In the genomic region with DNA sequence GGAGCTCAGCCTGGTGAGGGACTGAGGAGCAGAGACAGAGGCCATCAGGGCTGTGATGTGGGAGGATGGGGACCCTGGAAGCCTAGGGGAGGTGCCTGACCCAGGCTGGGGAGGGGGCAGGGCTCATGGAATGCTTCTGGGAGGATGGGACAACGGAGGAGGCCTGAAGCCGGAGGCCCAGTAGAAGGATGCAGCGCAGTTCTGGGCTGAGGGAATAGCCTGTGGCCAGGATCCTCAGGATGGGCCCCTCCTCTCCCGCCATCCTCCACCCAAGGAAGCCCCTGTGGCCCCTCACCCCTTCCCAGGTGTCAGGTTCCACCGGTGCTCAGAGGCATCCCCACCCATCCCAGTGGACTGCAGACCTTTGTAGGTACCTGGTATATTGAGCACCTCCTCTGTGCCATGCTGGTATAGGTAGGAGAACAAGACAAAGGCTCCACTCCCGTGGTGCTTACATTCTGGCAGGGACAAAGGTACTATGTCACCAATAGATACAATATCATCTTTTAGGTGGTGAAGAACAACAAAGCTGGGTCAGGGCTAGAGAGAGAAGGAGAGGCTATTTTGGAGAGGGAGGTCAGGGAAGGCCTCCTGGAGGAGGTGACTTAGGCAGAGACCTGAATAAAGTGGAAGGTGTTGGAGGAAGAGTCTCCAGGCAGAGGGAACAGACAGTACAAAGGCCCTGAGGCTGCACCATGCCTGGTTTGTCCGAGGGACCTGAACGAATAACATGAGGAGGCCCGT, we compare ENCODE assay signal across 13 cellular contexts. TPM values are rescaled to one million over a fixed set of nuclear protein-coding genes. Genes with fewer than 3 reads are reported as not detected.
A peak's percentile ranks its signal among the peaks of the same experiment; 100 is the strongest.
DNase-seq lines count a peak whose midpoint lies in the region; ATAC-seq, FAIRE-seq and TF ChIP-seq lines count a peak whose summit lies in the region.
"Had no signal": no experiment of that assay in that cellular context is flagged by ENCODE, and none has a peak within 500 bp of the region (broad histone marks: within the 10 kb centered on the region; RNA-seq: fewer than 3 reads in every experiment).

No MANE protein-coding gene starts in this region.

- no peaks in the 10 kb centered on the region for H3K9me3 ChIP-seq in kidney (ENCODE audit: control insufficient read depth in 1 of 2, low read length in 2 of 2)

- H3K27me3 Mint-ChIP-seq in activated T-cell treated with anti-CD3 and anti-CD28 coated beads, Interleukin-2, amount 50 U/mL, for 24 hours = no peaks in the 10 kb centered on the region
- no peaks in the 10 kb centered on the region for H3K27me3 Mint-ChIP-seq in activated CD4-positive, alpha-beta memory T cell treated with anti-CD3 and anti-CD28 coated beads, Interleukin-2, amount 10 ng/mL, durations not matched to agents 7 days and 5 days
- H3K27me3 Mint-ChIP-seq in stimulated activated memory B cell treated with anti-CD40 and anti-IgM and Interleukin-4, amounts not matched to agents 10 μg/mL and 1 μg/mL and 100 μg/mL, for 72 hours = no peaks in the 10 kb centered on the region

- no peak for ATAC-seq in stimulated activated memory B cell treated with anti-CD40 and anti-IgM and Interleukin-4, amounts not matched to agents 10 μg/mL and 1 μg/mL and 100 μg/mL, for 72 hours

- H3K27ac ChIP-seq in kidney (ENCODE audit: low read depth in 2 of 2, low read length in 2 of 2) = no peak overlapping the region
- H3K27ac ChIP-seq: dorsolateral prefrontal cortex had no signal

- H3K9me3 Mint-ChIP-seq in activated T-cell treated with anti-CD3 and anti-CD28 coated beads, Interleukin-2, amount 50 U/mL, for 24 hours = no peaks in the 10 kb centered on the region
- no peaks in the 10 kb centered on the region for H3K9me3 Mint-ChIP-seq in activated CD4-positive, alpha-beta memory T cell treated with anti-CD3 and anti-CD28 coated beads, Interleukin-2, amount 10 ng/mL, durations not matched to agents 7 days and 5 days
- peaks cover 4% of the 10 kb centered on the region for H3K9me3 Mint-ChIP-seq in stimulated activated memory B cell treated with anti-CD40 and anti-IgM and Interleukin-4, amounts not matched to agents 10 μg/mL and 1 μg/mL and 100 μg/mL, for 72 hours

- H3K36me3 ChIP-seq in kidney (ENCODE audit: control insufficient read depth in 1 of 2, insufficient read depth in 2 of 2, low read length in 2 of 2) = no peaks in the 10 kb centered on the region

- TF ChIP-seq CTCF in kidney (IDR thresholded peaks at IDR 0.05; ENCODE audit: borderline replicate concordance, extremely low read depth, insufficient read depth) = no peak

- FAIRE-seq in kidney (lab: Jason Lieb, UNC) = no peak

- peak overlapping the region; percentile 98 for H3K4me3 Mint-ChIP-seq in activated T-cell treated with anti-CD3 and anti-CD28 coated beads, Interleukin-2, amount 50 U/mL, for 24 hours
- peak overlapping the region; percentile 95 for H3K4me3 Mint-ChIP-seq in activated CD4-positive, alpha-beta memory T cell treated with anti-CD3 and anti-CD28 coated beads, Interleukin-2, amount 10 ng/mL, durations not matched to agents 7 days and 5 days
- no peak overlapping the region for H3K4me3 Mint-ChIP-seq in stimulated activated memory B cell treated with anti-CD40 and anti-IgM and Interleukin-4, amounts not matched to agents 10 μg/mL and 1 μg/mL and 100 μg/mL, for 72 hours

- in situ Hi-C loops in ACHN (cut with HindIII; ENCODE audit: low pct_ligation_motif_present, low pct_unique_long_range_greater_than_20kb, low sequenced_read_pairs) = no loop called here

- peaks cover 89% of the 10 kb centered on the region for H3K4me1 Mint-ChIP-seq in activated T-cell treated with anti-CD3 and anti-CD28 coated beads, Interleukin-2, amount 50 U/mL, for 24 hours (ENCODE audit: low read depth)
- H3K4me1 Mint-ChIP-seq in activated CD4-positive, alpha-beta memory T cell treated with anti-CD3 and anti-CD28 coated beads, Interleukin-2, amount 10 ng/mL, durations not matched to agents 7 days and 5 days = peaks cover 87% of the 10 kb centered on the region
- H3K4me1 Mint-ChIP-seq in stimulated activated memory B cell treated with anti-CD40 and anti-IgM and Interleukin-4, amounts not matched to agents 10 μg/mL and 1 μg/mL and 100 μg/mL, for 72 hours = peaks cover 24% of the 10 kb centered on the region

- H3K4me1 ChIP-seq in kidney (ENCODE audit: control insufficient read depth in 1 of 2, insufficient read depth in 1 of 2, low read depth in 1 of 2, low read length in 2 of 2) = peaks cover 0 to 2% of the 10 kb centered on the region in 2 donors

- peaks cover 79% of the 10 kb centered on the region for H3K36me3 Mint-ChIP-seq in activated T-cell treated with anti-CD3 and anti-CD28 coated beads, Interleukin-2, amount 50 U/mL, for 24 hours (ENCODE audit: low read depth)
- peaks cover 75% of the 10 kb centered on the region for H3K36me3 Mint-ChIP-seq in activated CD4-positive, alpha-beta memory T cell treated with anti-CD3 and anti-CD28 coated beads, Interleukin-2, amount 10 ng/mL, durations not matched to agents 7 days and 5 days (ENCODE audit: low read depth)
- no peaks in the 10 kb centered on the region for H3K36me3 Mint-ChIP-seq in stimulated activated memory B cell treated with anti-CD40 and anti-IgM and Interleukin-4, amounts not matched to agents 10 μg/mL and 1 μg/mL and 100 μg/mL, for 72 hours

- peak overlapping the region; percentile 99 for H3K27ac Mint-ChIP-seq in activated T-cell treated with anti-CD3 and anti-CD28 coated beads, Interleukin-2, amount 50 U/mL, for 24 hours
- H3K27ac Mint-ChIP-seq in activated CD4-positive, alpha-beta memory T cell treated with anti-CD3 and anti-CD28 coated beads, Interleukin-2, amount 10 ng/mL, durations not matched to agents 7 days and 5 days = peak overlapping the region; percentile 98
- peak overlapping the region; percentile 12 for H3K27ac Mint-ChIP-seq in stimulated activated memory B cell treated with anti-CD40 and anti-IgM and Interleukin-4, amounts not matched to agents 10 μg/mL and 1 μg/mL and 100 μg/mL, for 72 hours

- H3K9ac ChIP-seq in kidney (ENCODE audit: low read length in 2 of 2) = no peak overlapping the region

- intact Hi-C loops in kidney (cut with DNase I) = no loop called here

- POLR2A ChIA-PET in activated CD4-positive, alpha-beta memory T cell treated with anti-CD3 and anti-CD28 coated beads, Interleukin-2, amount 10 ng/mL, durations not matched to agents 7 days and 5 days (lab: Charles Lee) = interaction anchor here (0.7 to 5.0 kb wide), 6 partner anchors 11 to 52 kb away, joined by 5 to 119 read pairs (median 24); partner anchors contain the start of gene ACTR1B

- H3K4me3 ChIP-seq in kidney (ENCODE audit: low read length in 2 of 2) = no peak overlapping the region
- H3K4me3 ChIP-seq: dorsolateral prefrontal cortex had no signal

- DNase-seq in activated T-cell treated with anti-CD3 and anti-CD28 coated beads, Interleukin-2, amount 50 U/mL, for 24 hours = peak; percentile 29
- no peak for DNase-seq in activated T-cell treated with anti-CD3 and anti-CD28 coated beads for 4 hours
- DNase-seq in activated CD4-positive, alpha-beta memory T cell treated with anti-CD3 and anti-CD28 coated beads, Interleukin-2, amount 10 ng/mL, durations not matched to agents 7 days and 5 days = no peak
- DNase-seq in kidney = peak; percentile 53
- DNase-seq in ACHN = no peak
- no peak for DNase-seq in NCI-H1694 treated with DMSO at 0.1 percent for 48 hours (lab: John Stamatoyannopoulos, UW)
- no peak for DNase-seq in COLO829 (ENCODE audit: low spot score)
- DNase-seq: activated CD8-positive, alpha-beta memory T cell treated with anti-CD3 and anti-CD28 coated beads, Interleukin-2, amount 50 U/mL, for 48 hours; DMS53; GOT3; SIG-M5 had no signal

- CTCF ChIA-PET in activated CD4-positive, alpha-beta memory T cell treated with anti-CD3 and anti-CD28 coated beads, Interleukin-2, amount 10 ng/mL, durations not matched to agents 7 days and 5 days (lab: Charles Lee) = interaction anchor here (1.0 to 8.8 kb wide), 4 partner anchors 18 to 32 kb away, joined by 4 to 96 read pairs (median 32); no protein-coding TSS in a partner anchor

RNA-seq across cellular contexts. Expression of gene ZAP70, which starts 2.7 kb away (rescaled TPM):
- total RNA-seq in activated CD4-positive, alpha-beta memory T cell treated with anti-CD3 and anti-CD28 coated beads, Interleukin-2, amount 10 ng/mL, durations not matched to agents 7 days and 5 days = 100 to 1,000 TPM; 283 TPM
- 15.0 TPM for total RNA-seq in kidney
- polyA plus RNA-seq in kidney (ENCODE audit: insufficient read depth, low read depth, low replicate concordance) = 0.37 TPM

RNA-seq across cellular contexts. Expression of gene C2orf92, which starts 46.6 kb away (rescaled TPM):
- total RNA-seq in activated CD4-positive, alpha-beta memory T cell treated with anti-CD3 and anti-CD28 coated beads, Interleukin-2, amount 10 ng/mL, durations not matched to agents 7 days and 5 days = 10 to 100 TPM in 1 of 2 experiments, 1 to 10 TPM in 1; 9.8 to 12.4 TPM
- 7.3 TPM for total RNA-seq in kidney
- polyA plus RNA-seq in kidney (ENCODE audit: insufficient read depth, low read depth, low replicate concordance) = 3.3 TPM

RNA-seq across cellular contexts. Expression of gene ACTR1B, which starts 52.3 kb away (rescaled TPM):
- total RNA-seq in activated CD4-positive, alpha-beta memory T cell treated with anti-CD3 and anti-CD28 coated beads, Interleukin-2, amount 10 ng/mL, durations not matched to agents 7 days and 5 days = 10 to 100 TPM; 97.3 to 98.8 TPM
- 76.7 TPM for total RNA-seq in kidney
- 62.4 TPM for polyA plus RNA-seq in kidney (ENCODE audit: insufficient read depth, low read depth, low replicate concordance)

Comparison
In these comparisons a context has a peak if more than half of its experiments do, and no peak if none do; other contexts are left out.
1. DNase-seq: peak in activated T-cell treated with anti-CD3 and anti-CD28 coated beads, Interleukin-2, amount 50 U/mL, for 24 hours (single experiment) and kidney (single experiment); none in activated T-cell treated with anti-CD3 and anti-CD28 coated beads for 4 hours (single experiment), activated CD4-positive, alpha-beta memory T cell treated with anti-CD3 and anti-CD28 coated beads, Interleukin-2, amount 10 ng/mL, durations not matched to agents 7 days and 5 days (single experiment), ACHN (single experiment), NCI-H1694 treated with DMSO at 0.1 percent for 48 hours (single experiment) and COLO829 (single experiment).
2. H3K27ac Mint-ChIP-seq: peak in every context shown above with its lines; median percentile 99 in activated T-cell treated with anti-CD3 and anti-CD28 coated beads, Interleukin-2, amount 50 U/mL, for 24 hours; 98 in activated CD4-positive, alpha-beta memory T cell treated with anti-CD3 and anti-CD28 coated beads, Interleukin-2, amount 10 ng/mL, durations not matched to agents 7 days and 5 days; 12 in stimulated activated memory B cell treated with anti-CD40 and anti-IgM and Interleukin-4, amounts not matched to agents 10 μg/mL and 1 μg/mL and 100 μg/mL, for 72 hours.
3. RNA of gene ZAP70, which starts 2.7 kb away (total RNA-seq): 283 TPM in activated CD4-positive, alpha-beta memory T cell treated with anti-CD3 and anti-CD28 coated beads, Interleukin-2, amount 10 ng/mL, durations not matched to agents 7 days and 5 days; 15.0 TPM in kidney (single experiment); every median in the first group is over 10 times any median in the second.